ENCODE assay signal across 1 cellular context in genomic region chr1:158128531-158128930, GRCh38. TPM values are rescaled to one million over a fixed set of nuclear protein-coding genes. Genes with fewer than 3 reads are reported as not detected.
"Had no signal": no experiment of that assay in that cellular context is flagged by ENCODE, and none has a peak within 500 bp of the region (broad histone marks: within the 10 kb centered on the region; RNA-seq: fewer than 3 reads in every experiment).

No MANE protein-coding gene starts in this region.

RNA-seq across cellular contexts. Expression of gene CD1D, which starts 52.2 kb away (rescaled TPM):
- polyA plus RNA-seq: SK-N-SH had no signal
